In the genomic region with DNA sequence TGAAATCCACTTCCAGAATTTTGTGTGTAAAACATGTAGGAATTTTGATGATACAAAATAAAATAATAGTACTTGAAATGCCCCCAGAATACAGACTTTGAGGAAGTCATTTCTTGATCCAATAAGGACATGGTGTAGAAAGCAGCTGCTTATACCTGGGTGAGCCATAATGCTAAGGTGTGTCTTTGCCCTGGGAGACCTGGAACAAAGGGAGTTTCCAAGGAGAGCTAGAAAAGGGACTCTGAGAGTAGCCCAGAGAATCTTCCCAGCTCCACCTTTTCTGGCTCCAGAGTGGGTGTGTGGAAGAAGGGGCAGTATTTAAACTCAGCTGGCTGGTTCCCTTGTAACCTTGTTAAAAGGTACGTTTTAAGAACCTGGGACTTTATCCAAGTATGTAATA, we compare ENCODE assay signal across 27 cellular contexts.
DNase-seq lines count a peak whose midpoint lies in the region; ATAC-seq, FAIRE-seq and TF ChIP-seq lines count a peak whose summit lies in the region.
"Had no signal": no experiment of that assay in that cellular context is flagged by ENCODE, and none has a peak within 500 bp of the region (broad histone marks: within the 10 kb centered on the region; RNA-seq: fewer than 3 reads in every experiment).

No MANE protein-coding gene starts in this region.

- H3K27ac ChIP-seq in small intestine (ENCODE audit: low read depth in 1 of 2, low read length in 1 of 2): no peak overlapping the region
- H3K27ac ChIP-seq: BLaER1 had no signal

- H3K4me1 ChIP-seq in small intestine (ENCODE audit: control insufficient read depth in 2 of 2, insufficient read depth in 1 of 2, low read depth in 1 of 2, low read length in 1 of 2): no peaks in the 10 kb centered on the region
- H3K4me1 ChIP-seq: BLaER1 had no signal

- H3K9me3 ChIP-seq in small intestine (ENCODE audit: control insufficient read depth, low read depth): no peaks in the 10 kb centered on the region
- H3K9me3 ChIP-seq: BE2C, BLaER1 had no signal

- peak; percentile 26 for DNase-seq in LNCaP clone FGC (ENCODE audit: low read depth)
- DNase-seq in NCI-H69 (lab: John Stamatoyannopoulos, UW): peak; percentile 36
- DNase-seq in left colon: no peak
- peak; percentile 23 for DNase-seq in small intestine
- DNase-seq in NCI-H187 (lab: John Stamatoyannopoulos, UW): no peak
- DNase-seq in GM13976 (ENCODE audit: low spot score): no peak
- DNase-seq in left cardiac atrium: no peak
- DNase-seq: 8988T; ACHN; BE2C; C1 segment of cervical spinal cord; CD4-positive, alpha-beta memory T cell; CD4-positive, CD25-positive, alpha-beta regulatory T cell; CD8-positive, alpha-beta memory T cell; COR-L47; DMS 273 treated with DMSO at 0.1 percent for 48 hours; DMS153; DMS53; DMS79; DND-41; EL; GDM1 had no signal

- intact Hi-C loops in left colon (cut with DNase I, micrococcal nuclease): no loop called here
- intact Hi-C loops in left cardiac atrium (cut with DNase I): no loop called here

- TF ChIP-seq CTCF in LNCaP clone FGC (IDR thresholded peaks at IDR 0.05; ENCODE audit: control insufficient read depth, extremely low read depth, insufficient read depth): no peak
- no peak for TF ChIP-seq CTCF in GM13976 (IDR thresholded peaks at IDR 0.05; ENCODE audit: borderline replicate concordance, control extremely low read depth, extremely low read depth, insufficient read depth, missing control alignments)

- ATAC-seq in left colon (peak; percentile 95), left cardiac atrium (no peak)
- ATAC-seq: GM12878 had no signal

- FAIRE-seq in small intestine (lab: Jason Lieb, UNC): no peak
- FAIRE-seq: A204.1, GM12878, GM12892, GM19239 had no signal

- 14 to 44% (median 19%) methylated on average over 1 of the region's 1 CpG for WGBS in small intestine, 3 donors

- H3K36me3 ChIP-seq in small intestine (ENCODE audit: control insufficient read depth in 2 of 2, insufficient read depth in 2 of 2, low read length in 2 of 2): no peaks in the 10 kb centered on the region
- H3K36me3 ChIP-seq: BLaER1 had no signal

- no peak overlapping the region for H3K4me3 ChIP-seq in LNCaP clone FGC (ENCODE audit: low read depth, low read length)
- H3K4me3 ChIP-seq in small intestine (ENCODE audit: low read depth in 1 of 2, low read length in 2 of 2): no peak overlapping the region
- H3K4me3 ChIP-seq: BLaER1, GM12878 had no signal

- in situ Hi-C loops in GM13976 (cut with MboI; ENCODE audit: low sequenced_read_pairs, unreplicated experiment): no loop called here

- no peaks in the 10 kb centered on the region for H3K27me3 ChIP-seq in small intestine (ENCODE audit: control insufficient read depth in 2 of 2, insufficient read depth in 2 of 2, low read length in 2 of 2)
- H3K27me3 ChIP-seq: BE2C, BLaER1 had no signal

Comparison
In these comparisons a context has a peak if more than half of its experiments do, and no peak if none do; other contexts are left out.
1. DNase-seq: peak in LNCaP clone FGC (single experiment), NCI-H69 (single experiment) and small intestine (single experiment); none in left colon (0 of 2), NCI-H187 (0 of 2), GM13976 (single experiment) and left cardiac atrium (single experiment).